19 cellular contexts compared by ENCODE assay signal in the genomic region with DNA sequence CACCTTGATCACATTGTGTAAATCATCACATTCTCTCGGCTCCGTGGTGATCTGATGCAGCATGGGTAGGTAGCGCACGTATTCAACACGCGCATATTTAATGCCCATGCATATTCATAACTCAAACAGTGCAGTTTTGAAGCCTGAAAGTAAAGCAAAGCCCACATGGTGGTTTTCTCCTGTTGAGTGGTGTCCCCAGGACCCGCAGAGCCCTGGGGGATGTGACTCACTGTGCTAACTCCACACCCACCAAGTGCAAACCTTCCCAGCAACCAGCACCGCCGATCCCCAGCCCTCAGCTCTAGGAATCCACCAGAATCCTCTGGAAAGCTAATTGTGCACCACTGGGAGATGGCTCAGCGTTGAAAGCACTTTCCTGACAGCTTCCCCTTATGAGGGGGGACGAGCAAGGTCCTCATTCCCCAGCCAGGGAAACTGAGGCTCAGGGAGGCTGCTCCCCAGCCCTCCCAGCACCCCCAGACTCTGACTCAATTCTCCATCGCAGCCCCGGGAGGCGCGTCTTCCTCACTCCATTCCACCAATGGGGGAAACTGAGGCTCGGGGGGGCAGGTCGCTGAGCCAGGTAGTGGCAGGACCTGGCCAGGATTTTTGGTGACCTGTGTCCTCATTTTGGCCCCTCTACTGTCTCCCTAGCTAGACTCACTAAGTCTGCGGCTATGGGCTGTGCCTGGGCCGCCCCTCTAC. TPM values are rescaled to one million over a fixed set of nuclear protein-coding genes. Genes with fewer than 3 reads are reported as not detected.
DNase-seq lines count a peak whose midpoint lies in the region; ATAC-seq, FAIRE-seq and TF ChIP-seq lines count a peak whose summit lies in the region.
"Had no signal": no experiment of that assay in that cellular context is flagged by ENCODE, and none has a peak within 500 bp of the region (broad histone marks: within the 10 kb centered on the region; RNA-seq: fewer than 3 reads in every experiment).

No MANE protein-coding gene starts in this region.

- H3K4me1 ChIP-seq in astrocyte (ENCODE audit: insufficient read depth, low read length) (peaks cover 15% of the 10 kb centered on the region), mucosa of descending colon (ENCODE audit: low read depth) (no peaks in the 10 kb centered on the region)

- no peak overlapping the region for H3K27ac Mint-ChIP-seq in astrocyte (ENCODE audit: unreplicated experiment)
- peak overlapping the region; percentile 19 for H3K27ac Mint-ChIP-seq in nephron progenitor cell
- H3K27ac Mint-ChIP-seq: activated naive CD8-positive, alpha-beta T cell treated with anti-CD3 and anti-CD28 coated beads, Interleukin-2, amount 10 ng/mL, durations not matched to agents 7 days and 5 days had no signal

- no peak for DNase-seq in activated CD4-positive, CD25-positive, alpha-beta regulatory T cell (lab: John Stamatoyannopoulos, UW)
- DNase-seq in HT1080 (ENCODE audit: low read depth): peak; percentile 54
- peak; percentile 40 for DNase-seq in astrocyte (ENCODE audit: low read depth)
- no peak for DNase-seq in nephron progenitor cell
- no peak for DNase-seq in mucosa of descending colon
- DNase-seq: ACHN; activated CD4-positive, CD25-positive, alpha-beta regulatory T cell treated with anti-CD3 and anti-CD28 coated beads, Interleukin-2, amount 50 U/mL, for 72 hours; activated naive CD8-positive, alpha-beta T cell treated with anti-CD3 and anti-CD28 coated beads, Interleukin-2, amount 10 ng/mL, durations not matched to agents 7 days and 5 days; DMS79; effector memory CD8-positive, alpha-beta T cell; SHP77 had no signal

- H3K9me3 Mint-ChIP-seq in astrocyte (ENCODE audit: unreplicated experiment) (no peaks in the 10 kb centered on the region), nephron progenitor cell (no peaks in the 10 kb centered on the region)
- H3K9me3 Mint-ChIP-seq: activated naive CD8-positive, alpha-beta T cell treated with anti-CD3 and anti-CD28 coated beads, Interleukin-2, amount 10 ng/mL, durations not matched to agents 7 days and 5 days; effector memory CD8-positive, alpha-beta T cell had no signal

- no peaks in the 10 kb centered on the region for H3K27me3 ChIP-seq in astrocyte (ENCODE audit: insufficient read depth, low read length)
- H3K27me3 ChIP-seq: tibial nerve had no signal

- H3K27me3 Mint-ChIP-seq in astrocyte (ENCODE audit: low read depth, unreplicated experiment) (peaks cover 29% of the 10 kb centered on the region), nephron progenitor cell (ENCODE audit: low read depth, poor library complexity) (peaks cover 6% of the 10 kb centered on the region)

- H3K4me1 Mint-ChIP-seq in astrocyte (ENCODE audit: low read depth, unreplicated experiment): peaks cover 13% of the 10 kb centered on the region
- peaks cover 56% of the 10 kb centered on the region for H3K4me1 Mint-ChIP-seq in nephron progenitor cell

- peak; percentile 89 to 95 for ATAC-seq in activated CD4-positive, CD25-positive, alpha-beta regulatory T cell treated with anti-CD3 and anti-CD28 coated beads, Interleukin-2, amount 50 U/mL, for 24 hours
- no peak for ATAC-seq in HG02981 (IDR thresholded peaks at IDR 0.05; ENCODE audit: unreplicated experiment)
- ATAC-seq in GM18907 (IDR thresholded peaks at IDR 0.05; ENCODE audit: unreplicated experiment): no peak
- ATAC-seq in mucosa of descending colon: no peak
- ATAC-seq: effector memory CD8-positive, alpha-beta T cell had no signal

- H3K9ac ChIP-seq in astrocyte (ENCODE audit: low read length): no peak overlapping the region

- peak overlapping the region; percentile 36 for H3K4me2 ChIP-seq in astrocyte (ENCODE audit: low read length)

- H3K36me3 ChIP-seq in astrocyte (ENCODE audit: insufficient read depth, low read length) (no peaks in the 10 kb centered on the region), mucosa of descending colon (ENCODE audit: low read depth) (no peaks in the 10 kb centered on the region)

- peaks cover 3% of the 10 kb centered on the region for H3K36me3 Mint-ChIP-seq in astrocyte (ENCODE audit: low read depth, unreplicated experiment)
- H3K36me3 Mint-ChIP-seq in nephron progenitor cell (ENCODE audit: low read depth): no peaks in the 10 kb centered on the region
- H3K36me3 Mint-ChIP-seq: activated naive CD8-positive, alpha-beta T cell treated with anti-CD3 and anti-CD28 coated beads, Interleukin-2, amount 10 ng/mL, durations not matched to agents 7 days and 5 days had no signal

- no peak for TF ChIP-seq CTCF in astrocyte (IDR thresholded peaks at IDR 0.05; ENCODE audit: insufficient read depth, low read depth, low read length)
- TF ChIP-seq CTCF in nephron progenitor cell (IDR thresholded peaks at IDR 0.05): no peak
- no peak for TF ChIP-seq CTCF in mucosa of descending colon (IDR thresholded peaks at IDR 0.05)

- H3K9me3 ChIP-seq in astrocyte (ENCODE audit: insufficient read depth, low read depth, low read length): no peaks in the 10 kb centered on the region
- no peaks in the 10 kb centered on the region for H3K9me3 ChIP-seq in mucosa of descending colon
- H3K9me3 ChIP-seq: tibial nerve had no signal

- no peak overlapping the region for H3K27ac ChIP-seq in astrocyte (ENCODE audit: low read depth, low read length)

- FAIRE-seq in astrocyte (lab: Jason Lieb, UNC): no peak

- H3K4me3 Mint-ChIP-seq in astrocyte (ENCODE audit: unreplicated experiment) (peak overlapping the region; percentile 14), nephron progenitor cell (no peak overlapping the region)
- H3K4me3 Mint-ChIP-seq: activated naive CD8-positive, alpha-beta T cell treated with anti-CD3 and anti-CD28 coated beads, Interleukin-2, amount 10 ng/mL, durations not matched to agents 7 days and 5 days; effector memory CD8-positive, alpha-beta T cell had no signal

- H3K4me3 ChIP-seq in astrocyte (ENCODE audit: insufficient read depth, low read depth, low read length) (no peak overlapping the region), mucosa of descending colon (no peak overlapping the region)
- H3K4me3 ChIP-seq: tibial nerve had no signal

- no peaks in the 10 kb centered on the region for H3K79me2 ChIP-seq in astrocyte (ENCODE audit: insufficient read depth, low read length)

- intact Hi-C loops in mucosa of descending colon (cut with DNase I, micrococcal nuclease): no loop called here

- no peaks in the 10 kb centered on the region for H4K20me1 ChIP-seq in astrocyte (ENCODE audit: insufficient read depth, low read length)

- H2AFZ ChIP-seq in astrocyte (ENCODE audit: low read depth, low read length): no peak overlapping the region

RNA-seq across cellular contexts. Expression of gene SARDH, which starts 46.3 kb away (rescaled TPM):
- 0.05 and 0.30 TPM in 2 replicates for total RNA-seq in HT1080 (2014; rRNA removed; shearing (Covaris generic))
- 0.30 and 0.34 TPM in 2 replicates for polyA plus RNA-seq in HT1080 (2015; cell fraction: cytosol; rRNA removed)
- 0.99 and 1.1 TPM in 2 replicates for polyA plus RNA-seq in HT1080 (2015; cell fraction: nucleus; rRNA removed)
- total RNA-seq in astrocyte (2.8 and 3.7 TPM in 2 replicates), mucosa of descending colon (1 to 10 TPM in 1 of 3 donors, under 1 TPM in 2; 0.23 to 2.1 (median 0.46) TPM)
- total RNA-seq: MCF 10A had no signal

RNA-seq across cellular contexts. Expression of gene DBH, which starts 55.6 kb away (rescaled TPM):
- total RNA-seq in HT1080 (2014; rRNA removed; shearing (Covaris generic)): not detected in 2 replicates
- polyA plus RNA-seq in HT1080 (2015; cell fraction: cytosol; rRNA removed): not detected in 2 replicates
- not detected in 2 replicates for polyA plus RNA-seq in HT1080 (2015; cell fraction: nucleus; rRNA removed)
- total RNA-seq in astrocyte (not detected in 2 replicates), mucosa of descending colon (not detected)
- total RNA-seq: activated naive CD8-positive, alpha-beta T cell treated with anti-CD3 and anti-CD28 coated beads, Interleukin-2, amount 10 ng/mL, durations not matched to agents 7 days and 5 days; lung microvascular endothelial cell; MCF 10A; NCI-H460; pulmonary artery endothelial cell had no signal

Comparison
In these comparisons a context has a peak if more than half of its experiments do, and no peak if none do; other contexts are left out.
1. ATAC-seq: peak in activated CD4-positive, CD25-positive, alpha-beta regulatory T cell treated with anti-CD3 and anti-CD28 coated beads, Interleukin-2, amount 50 U/mL, for 24 hours (2 of 2); none in HG02981 (single experiment), GM18907 (single experiment) and mucosa of descending colon (single experiment).
2. DNase-seq: peak in HT1080 (single experiment) and astrocyte (single experiment); none in activated CD4-positive, CD25-positive, alpha-beta regulatory T cell (0 of 4), nephron progenitor cell (single experiment) and mucosa of descending colon (0 of 3).